ENCODE assay signal across 1 cellular context in genomic region chr11:75471134-75471943, GRCh38.
TF ChIP-seq lines count a peak whose summit lies in the region.

No MANE protein-coding gene starts in this region.

TF ChIP-seq in H1, 55 proteins besides CTCF, POLR2A, EP300 and RAD21:
- no peak for TF ChIP-seq KDM1A (IDR thresholded peaks at IDR 0.05; ENCODE audit: borderline replicate concordance, low read length)
- TF ChIP-seq TAF7 (optimal IDR thresholded peaks at IDR 0.05; ENCODE audit: borderline replicate concordance, low read depth, low read length), result no peak
- TF ChIP-seq BRCA1 (IDR thresholded peaks at IDR 0.05; ENCODE audit: low read depth, low read length), result no peak
- no peak for TF ChIP-seq RXRA (IDR thresholded peaks at IDR 0.05; ENCODE audit: insufficient read depth, low read depth, low read length)
- TF ChIP-seq CBX5 (IDR thresholded peaks at IDR 0.05; ENCODE audit: low read depth, low read length), result no peak
- TF ChIP-seq NRF1 (IDR thresholded peaks at IDR 0.05; ENCODE audit: low read depth, low read length), result no peak
- no peak for TF ChIP-seq TAF1 (IDR thresholded peaks at IDR 0.05; ENCODE audit: low read depth, low read length)
- no peak for TF ChIP-seq KDM4A (IDR thresholded peaks at IDR 0.05; ENCODE audit: low read depth, low read length, severe bottlenecking)
- TF ChIP-seq SRF (IDR thresholded peaks at IDR 0.05; ENCODE audit: low read depth, low read length), result no peak
- TF ChIP-seq TBP (IDR thresholded peaks at IDR 0.05; ENCODE audit: low read depth, low read length), result no peak
- no peak for TF ChIP-seq CTBP2 (IDR thresholded peaks at IDR 0.05; ENCODE audit: borderline replicate concordance, insufficient read depth, insufficient read length, low read length)
- no peak for TF ChIP-seq CHD7 (IDR thresholded peaks at IDR 0.05; ENCODE audit: insufficient replicate concordance, low read length)
- no peak for TF ChIP-seq ZNF274 (IDR thresholded peaks at IDR 0.05; ENCODE audit: borderline replicate concordance, extremely low read depth, low read length)
- TF ChIP-seq GTF2F1 (IDR thresholded peaks at IDR 0.05; ENCODE audit: borderline replicate concordance, low read depth, low read length), result no peak
- TF ChIP-seq SP2 (IDR thresholded peaks at IDR 0.05; ENCODE audit: low read length), result no peak
- no peak for TF ChIP-seq CEBPB (IDR thresholded peaks at IDR 0.05; ENCODE audit: low read depth, low read length)
- no peak for TF ChIP-seq RNF2 (IDR thresholded peaks at IDR 0.05; ENCODE audit: borderline replicate concordance, low read depth, low read length, missing control alignments, poor library complexity, severe bottlenecking)
